ENCODE assay signal across 10 cellular contexts in the genomic region with DNA sequence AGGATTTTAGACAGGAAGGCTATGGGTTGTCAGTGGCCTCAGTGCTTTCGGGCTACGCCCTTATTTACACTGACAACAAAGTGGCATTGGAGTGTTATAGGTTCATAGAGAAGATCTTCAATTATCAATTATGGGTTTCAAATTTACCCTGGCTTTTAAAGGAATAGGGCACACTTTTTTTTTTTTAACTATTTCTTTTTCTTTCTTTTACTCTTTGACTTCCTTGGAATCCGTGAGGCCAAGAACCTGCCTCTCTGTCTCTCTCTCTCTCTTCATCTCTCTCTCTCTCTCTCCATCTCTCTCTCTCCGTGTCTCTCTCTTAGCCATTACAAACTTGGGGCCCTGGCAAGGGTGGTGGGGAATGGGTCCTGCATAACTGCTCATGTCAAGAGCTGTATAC. TPM values are rescaled to one million over a fixed set of nuclear protein-coding genes. Genes with fewer than 3 reads are reported as not detected.
"Had no signal": no experiment of that assay in that cellular context is flagged by ENCODE, and none has a peak within 500 bp of the region (broad histone marks: within the 10 kb centered on the region; RNA-seq: fewer than 3 reads in every experiment).

A gene (plus strand): TSS at position 301 of the 400 bp plus-strand sequence. CDS start 327 bp downstream, outside the sequence.

RNA-seq across cellular contexts. Expression of the gene that starts here (rescaled TPM):
- total RNA-seq: dermis blood vessel endothelial cell, esophagus mucosa, gastrocnemius medialis, glomerular endothelial cell, left lung, lower lobe of right lung, lung microvascular endothelial cell, mesenteric fat pad, mononuclear cell had no signal
- polyA plus RNA-seq: keratinocyte had no signal
